8 cellular contexts compared by ENCODE assay signal in genomic region chr2:175003875-175004729, GRCh38. TPM values are rescaled to one million over a fixed set of nuclear protein-coding genes. Genes with fewer than 3 reads are reported as not detected.
DNase-seq lines count a peak whose midpoint lies in the region; ATAC-seq and TF ChIP-seq lines count a peak whose summit lies in the region.

No MANE protein-coding gene starts in this region.

- no peak for TF ChIP-seq CTCF in VCaP (conservative IDR thresholded peaks at IDR 0.05)

- no peaks in the 10 kb centered on the region for H3K9me3 ChIP-seq in right cardiac atrium (ENCODE audit: control insufficient read depth, low read length)

- no peaks in the 10 kb centered on the region for H3K27me3 ChIP-seq in right cardiac atrium (ENCODE audit: control insufficient read depth, insufficient read depth)

- ATAC-seq in HG02885 (IDR thresholded peaks at IDR 0.05; ENCODE audit: poor library complexity, unreplicated experiment) = peak; percentile 25
- peak; percentile 22 to 49 for ATAC-seq in right cardiac atrium
- ATAC-seq in HG03095 (IDR thresholded peaks at IDR 0.05; ENCODE audit: unreplicated experiment) = no peak
- no peak for ATAC-seq in GM21576 (IDR thresholded peaks at IDR 0.05; ENCODE audit: unreplicated experiment)

- H3K27ac ChIP-seq in VCaP (peak overlapping the region; percentile 92), right cardiac atrium (ENCODE audit: low read length) (no peak overlapping the region), skin epidermis (peak overlapping the region in 1 of 21 experiments; percentile 71)

- H3K4me3 ChIP-seq in right cardiac atrium (ENCODE audit: low read length) (peak overlapping the region; percentile 99), skin epidermis (peak overlapping the region in 6 of 7 experiments; percentile 38 to 65 (median 56))

- no peaks in the 10 kb centered on the region for H3K4me1 ChIP-seq in right cardiac atrium (ENCODE audit: control insufficient read depth, insufficient read depth, low read length)

- DNase-seq in Daoy (ENCODE audit: low read depth) = peak; percentile 58
- DNase-seq in right cardiac atrium = peak in 1 of 3 donors; percentile 27
- DNase-seq in UCSD-AML1 (lab: John Stamatoyannopoulos, UW; ENCODE audit: unreplicated experiment) = no peak

- intact Hi-C loops in right cardiac atrium (cut with DNase I) = no loop called here

- 23% methylated on average over 16 of the region's 16 CpGs for WGBS in right cardiac atrium

RNA-seq across cellular contexts. Expression of gene CHN1, which starts 1.1 kb away (rescaled TPM):
- 27.4 and 34.4 TPM in 2 replicates for total RNA-seq in Daoy (2014; rRNA removed; shearing (Covaris generic))
- total RNA-seq in right cardiac atrium = 1 to 10 TPM; 5.7 to 8.9 (median 8.0) TPM
- 5.3 TPM for polyA plus RNA-seq in right cardiac atrium

Comparison
In these comparisons a context has a peak if more than half of its experiments do, and no peak if none do; other contexts are left out.
1. ATAC-seq: peak in HG02885 (single experiment) and right cardiac atrium (2 of 2); none in HG03095 (single experiment) and GM21576 (single experiment).